Comparison of ENCODE assay signal across 28 cellular contexts in the genomic region with DNA sequence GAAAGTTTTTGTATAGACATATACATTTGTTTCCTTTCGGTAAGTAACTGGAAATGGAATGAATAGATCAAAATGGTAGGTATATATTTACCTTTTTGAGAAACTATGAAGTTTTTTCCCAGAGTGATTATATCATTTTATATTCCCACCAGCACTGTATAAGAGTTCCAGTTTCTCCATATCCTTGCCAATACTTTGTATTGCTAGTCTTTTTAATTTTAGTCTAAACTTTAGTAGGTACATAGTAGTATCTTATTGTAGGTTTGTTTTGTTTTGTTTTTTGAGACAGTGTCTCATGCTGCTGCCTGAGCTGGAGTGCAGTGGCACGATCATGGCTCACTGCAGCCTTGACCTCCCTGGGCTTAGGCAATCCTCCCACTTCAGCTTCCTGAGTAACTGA.
"Had no signal": no experiment of that assay in that cellular context is flagged by ENCODE, and none has a peak within 500 bp of the region (broad histone marks: within the 10 kb centered on the region; RNA-seq: fewer than 3 reads in every experiment).

No MANE protein-coding gene starts in this region.

- H3K4me3 ChIP-seq: colonic mucosa, coronary artery, dorsolateral prefrontal cortex, esophagus muscularis mucosa, esophagus squamous epithelium, gastrocnemius medialis, gastroesophageal sphincter, heart left ventricle, heart right ventricle had no signal

- H3K27me3 ChIP-seq: colonic mucosa, dorsolateral prefrontal cortex, esophagus muscularis mucosa, esophagus squamous epithelium, foreskin keratinocyte, gastrocnemius medialis, gastroesophageal sphincter, heart left ventricle, heart right ventricle had no signal

- ATAC-seq: effector memory CD8-positive, alpha-beta T cell; esophagus mucosa; foreskin keratinocyte; gastrocnemius medialis; gastroesophageal sphincter; heart left ventricle; heart right ventricle had no signal

- H3K4me1 ChIP-seq: colonic mucosa, esophagus muscularis mucosa, esophagus squamous epithelium, foreskin keratinocyte, gastrocnemius medialis, gastroesophageal sphincter, heart right ventricle had no signal

- H3K36me3 ChIP-seq: colonic mucosa had no signal

- FAIRE-seq: colon, endometrium, endothelial cell of umbilical vein, frontal cortex had no signal

- H3K27ac ChIP-seq: colonic mucosa, coronary artery, dorsolateral prefrontal cortex, epithelial cell of prostate, esophagus muscularis mucosa, esophagus squamous epithelium, foreskin keratinocyte, gastrocnemius medialis, gastroesophageal sphincter, heart left ventricle, heart right ventricle had no signal

- H3K9me3 ChIP-seq: colonic mucosa, esophagus muscularis mucosa, gastrocnemius medialis, gastroesophageal sphincter had no signal

- DNase-seq: colonic mucosa; cortex of kidney; dermis blood vessel endothelial cell; dorsolateral prefrontal cortex; effector CD4-positive, alpha-beta T cell; effector CD8-positive, alpha-beta T cell; effector memory CD4-positive, alpha-beta T cell; effector memory CD8-positive, alpha-beta T cell; endodermal cell; erythroblast; esophagus squamous epithelium; foreskin fibroblast; foreskin keratinocyte; foreskin melanocyte; gastrocnemius medialis; glutamatergic neuron; head of caudate nucleus; heart left ventricle; heart right ventricle had no signal
